Comparison of ENCODE assay signal across 8 cellular contexts in the genomic region with DNA sequence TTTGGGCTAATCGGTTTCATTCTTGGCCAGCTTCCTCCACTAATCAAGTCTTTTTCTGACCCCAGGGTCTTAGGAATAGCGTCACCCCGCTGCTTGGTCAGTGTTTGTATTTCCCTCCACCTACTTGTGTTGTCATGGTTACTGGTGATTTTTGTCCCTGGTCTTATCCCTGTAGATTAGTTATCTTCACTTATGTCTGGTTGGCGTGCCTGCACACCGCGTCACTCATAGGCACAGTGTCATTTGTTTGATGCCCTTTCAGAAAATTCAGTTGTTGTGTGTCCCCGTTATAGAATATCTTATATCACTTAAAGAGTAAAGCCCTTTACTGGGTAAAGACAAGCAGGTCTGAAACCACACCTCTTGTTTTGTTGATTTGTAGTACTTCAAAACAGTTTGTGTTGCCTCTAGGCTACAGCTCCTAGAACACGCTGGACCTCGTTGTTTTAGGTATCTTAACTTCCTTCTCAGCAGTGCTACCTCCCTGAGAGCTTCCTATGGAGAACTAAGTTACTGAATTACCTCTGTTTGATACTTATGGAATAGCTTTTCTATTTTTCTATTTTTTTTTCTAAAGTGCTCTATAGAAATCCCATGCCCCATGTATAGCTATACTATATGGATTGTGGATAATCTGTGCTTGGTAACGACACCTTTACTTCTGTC. TPM values are rescaled to one million over a fixed set of nuclear protein-coding genes. Genes with fewer than 3 reads are reported as not detected.
DNase-seq lines count a peak whose midpoint lies in the region; ATAC-seq and TF ChIP-seq lines count a peak whose summit lies in the region.

No MANE protein-coding gene starts in this region.

- H3K9me3 ChIP-seq in mesodermal cell (ENCODE audit: control insufficient read depth, low read length) (no peaks in the 10 kb centered on the region), upper lobe of right lung (no peaks in the 10 kb centered on the region)

- H3K27me3 ChIP-seq in upper lobe of right lung: no peaks in the 10 kb centered on the region

- no peak for TF ChIP-seq CTCF in upper lobe of right lung (IDR thresholded peaks at IDR 0.05)

- DNase-seq in ELR (ENCODE audit: low read depth): peak; percentile 79
- peak; percentile 52 for DNase-seq in SKM-1 (lab: John Stamatoyannopoulos, UW; ENCODE audit: unreplicated experiment)
- DNase-seq in effector memory CD8-positive, alpha-beta T cell: no peak
- no peak for DNase-seq in upper lobe of right lung
- DNase-seq in NCI-H2171 (lab: John Stamatoyannopoulos, UW): no peak

- H3K9me3 Mint-ChIP-seq in effector memory CD8-positive, alpha-beta T cell: no peaks in the 10 kb centered on the region

- H3K27me3 Mint-ChIP-seq in effector memory CD8-positive, alpha-beta T cell: no peaks in the 10 kb centered on the region

- H3K4me3 Mint-ChIP-seq in effector memory CD8-positive, alpha-beta T cell: peak overlapping the region; percentile 91 to 99

- intact Hi-C loops in upper lobe of right lung (cut with DNase I): no loop called here

- H3K27ac Mint-ChIP-seq in effector memory CD8-positive, alpha-beta T cell: peak overlapping the region; percentile 90 to 93

- ATAC-seq in HG03196 (IDR thresholded peaks at IDR 0.05; ENCODE audit: unreplicated experiment): peak; percentile 7
- no peak for ATAC-seq in effector memory CD8-positive, alpha-beta T cell (replicated peaks)
- ATAC-seq in upper lobe of right lung: peak; percentile 1
- no peak for ATAC-seq in HG03159 (IDR thresholded peaks at IDR 0.05; ENCODE audit: unreplicated experiment)

- H3K36me3 ChIP-seq in mesodermal cell (ENCODE audit: control insufficient read depth, insufficient read depth, low read length): no peaks in the 10 kb centered on the region
- no peaks in the 10 kb centered on the region for H3K36me3 ChIP-seq in upper lobe of right lung

- 0% methylated on average over 1 to 3 of the region's 10 CpGs for WGBS in mesodermal cell (ENCODE audit: insufficient coverage in 2 of 2), 2 experiments

- H3K4me3 ChIP-seq in mesodermal cell (ENCODE audit: extremely low read depth, insufficient read depth, low read length, poor library complexity, severe bottlenecking) (peak overlapping the region; percentile 79), upper lobe of right lung (peak overlapping the region; percentile 99)

- H3K36me3 Mint-ChIP-seq in effector memory CD8-positive, alpha-beta T cell (ENCODE audit: insufficient read depth): peaks cover 2% of the 10 kb centered on the region

- peaks cover 26 to 29% of the 10 kb centered on the region in 2 donors for H3K4me1 Mint-ChIP-seq in effector memory CD8-positive, alpha-beta T cell (ENCODE audit: low read depth in 2 of 2)

- H3K27ac ChIP-seq in mesodermal cell (ENCODE audit: low read depth, low read length, severe bottlenecking) (peak overlapping the region; percentile 93), upper lobe of right lung (peak overlapping the region; percentile 95)

- peaks cover 3% of the 10 kb centered on the region for H3K4me1 ChIP-seq in mesodermal cell (ENCODE audit: control insufficient read depth, insufficient read depth, low read length, poor library complexity, severe bottlenecking)
- H3K4me1 ChIP-seq in upper lobe of right lung: peaks cover 12% of the 10 kb centered on the region

RNA-seq across cellular contexts. Expression of a gene that starts 0.9 kb away (rescaled TPM):
- polyA plus RNA-seq in mesodermal cell (2013, experiment 1 of 2): 8.7 TPM
- 4.8 TPM for polyA plus RNA-seq in mesodermal cell (2013, experiment 2 of 2)
- 49.1 TPM for total RNA-seq in upper lobe of right lung

RNA-seq across cellular contexts. Expression of a gene that starts 7.7 kb away (rescaled TPM):
- 94.5 TPM for polyA plus RNA-seq in mesodermal cell (2013, experiment 1 of 2)
- polyA plus RNA-seq in mesodermal cell (2013, experiment 2 of 2): 96.8 TPM
- total RNA-seq in upper lobe of right lung: 2.5 TPM

Comparison
In these comparisons a context has a peak if more than half of its experiments do, and no peak if none do; other contexts are left out.
1. DNase-seq: peak in ELR (single experiment) and SKM-1 (single experiment); none in effector memory CD8-positive, alpha-beta T cell (0 of 3), upper lobe of right lung (single experiment) and NCI-H2171 (single experiment).
2. ATAC-seq: peak in HG03196 (single experiment) and upper lobe of right lung (single experiment); none in effector memory CD8-positive, alpha-beta T cell (single experiment) and HG03159 (single experiment).